Comparison of ENCODE assay signal across 9 cellular contexts in the genomic region with DNA sequence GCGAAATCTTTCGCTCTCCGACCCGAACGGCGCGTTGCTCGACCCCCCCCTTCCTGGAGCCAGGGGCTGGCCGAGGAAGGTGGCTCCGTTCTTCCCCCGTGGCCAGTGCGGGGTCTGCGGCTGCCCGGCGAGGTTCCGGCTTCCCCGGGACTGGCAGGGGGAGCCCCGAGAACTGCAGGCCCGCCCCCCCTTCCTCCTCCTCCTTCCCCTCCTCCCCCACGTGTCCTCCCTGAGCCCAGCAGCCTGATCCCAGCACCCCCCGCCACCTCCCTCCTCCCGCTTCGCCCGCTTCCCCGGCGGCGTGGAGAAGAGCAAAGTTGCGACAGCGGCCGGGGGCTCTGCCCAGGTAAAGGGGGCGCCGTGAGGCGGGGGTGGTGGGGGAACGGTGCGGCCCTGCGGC. TPM values are rescaled to one million over a fixed set of nuclear protein-coding genes. Genes with fewer than 3 reads are reported as not detected.
DNase-seq lines count a peak whose midpoint lies in the region; ATAC-seq, FAIRE-seq and TF ChIP-seq lines count a peak whose summit lies in the region.
"Had no signal": no experiment of that assay in that cellular context is flagged by ENCODE, and none has a peak within 500 bp of the region (broad histone marks: within the 10 kb centered on the region; RNA-seq: fewer than 3 reads in every experiment).

No MANE protein-coding gene starts in this region.

- peak overlapping the region; percentile 66 for H3K4me3 Mint-ChIP-seq in activated B cell treated with CpG ODN at 0.5 μM for 24 hours

- H3K9me3 ChIP-seq in small intestine (ENCODE audit: control insufficient read depth, low read depth): no peaks in the 10 kb centered on the region

- no peak overlapping the region for H3K27ac Mint-ChIP-seq in activated B cell treated with CpG ODN at 0.5 μM for 24 hours

- H3K27me3 Mint-ChIP-seq in activated B cell treated with CpG ODN at 0.5 μM for 24 hours: no peaks in the 10 kb centered on the region

- no peaks in the 10 kb centered on the region for H3K4me1 ChIP-seq in small intestine (ENCODE audit: control insufficient read depth in 2 of 2, insufficient read depth in 1 of 2, low read depth in 1 of 2, low read length in 1 of 2)

- WGBS in small intestine, 3 donors: 1 to 43% (median 10%) methylated on average over 2 to 36 of the region's 36 CpGs

- intact Hi-C loops in activated B cell treated with CpG ODN at 0.5 μM for 24 hours (cut with micrococcal nuclease) (loop anchor here (5.0 kb wide), 2 partner anchors 187 to 203 kb away; partner anchors contain the start of genes AIFM1 and SASH3), left cardiac atrium (cut with DNase I) (loop anchor here in 1 of 2 donors (5.0 kb wide), 1 partner anchor 48 kb away; no protein-coding TSS in a partner anchor)

- H3K36me3 Mint-ChIP-seq in activated B cell treated with CpG ODN at 0.5 μM for 24 hours (ENCODE audit: low read depth): no peaks in the 10 kb centered on the region

- no peaks in the 10 kb centered on the region for H3K9me3 Mint-ChIP-seq in activated B cell treated with CpG ODN at 0.5 μM for 24 hours

- no peaks in the 10 kb centered on the region for H3K36me3 ChIP-seq in small intestine (ENCODE audit: control insufficient read depth in 2 of 2, insufficient read depth in 2 of 2, low read length in 2 of 2)

- H3K27ac ChIP-seq in small intestine (ENCODE audit: low read depth in 1 of 2, low read length in 1 of 2): no peak overlapping the region
- H3K27ac ChIP-seq: PC-9 had no signal

- TF ChIP-seq CTCF in GM20000 (IDR thresholded peaks at IDR 0.05; ENCODE audit: extremely low read depth, missing control alignments) (no peak), activated B cell treated with CpG ODN at 0.5 μM for 24 hours (IDR thresholded peaks at IDR 0.05) (no peak)

- H3K27me3 ChIP-seq in small intestine (ENCODE audit: control insufficient read depth in 2 of 2, insufficient read depth in 2 of 2, low read length in 2 of 2): no peaks in the 10 kb centered on the region

- H3K4me1 Mint-ChIP-seq in activated B cell treated with CpG ODN at 0.5 μM for 24 hours: peaks cover 12% of the 10 kb centered on the region

- no peak for ATAC-seq in activated B cell treated with CpG ODN at 0.5 μM for 24 hours (ENCODE audit: low read depth)
- ATAC-seq in left cardiac atrium: peak; percentile 11 to 24
- no peak for ATAC-seq in HG03025 (IDR thresholded peaks at IDR 0.05; ENCODE audit: low FRiP score, unreplicated experiment)
- no peak for ATAC-seq in HG02763 (IDR thresholded peaks at IDR 0.05; ENCODE audit: unreplicated experiment)

- POLR2A ChIA-PET in activated B cell treated with CpG ODN at 0.5 μM for 24 hours (lab: Charles Lee): interaction anchor here (3.0 kb wide), 1 partner anchor 19 kb away, joined by 12 read pairs; no protein-coding TSS in a partner anchor

- H3K4me3 ChIP-seq in small intestine (ENCODE audit: low read depth in 1 of 2, low read length in 2 of 2): peak overlapping the region; percentile 22 to 55
- H3K4me3 ChIP-seq: PC-9 had no signal

- CTCF ChIA-PET in activated B cell treated with CpG ODN at 0.5 μM for 24 hours (lab: Charles Lee): no interaction called here

- DNase-seq in GM20000 (ENCODE audit: low spot score): peak; percentile 69
- peak; percentile 20 for DNase-seq in activated B cell treated with CpG ODN at 0.5 μM for 24 hours
- peak; percentile 37 for DNase-seq in left cardiac atrium
- DNase-seq in small intestine: no peak
- DNase-seq in LoVo (ENCODE audit: low spot score): no peak
- DNase-seq in NCI-H2029 treated with DMSO at 0.1 percent for 48 hours (lab: John Stamatoyannopoulos, UW): no peak

- FAIRE-seq in small intestine (lab: Jason Lieb, UNC): no peak

RNA-seq across cellular contexts. Expression of gene BCORL1, which starts 2.4 kb away (rescaled TPM):
- 8.0 and 8.2 TPM in 2 replicates for total RNA-seq in activated B cell treated with CpG ODN at 0.5 μM for 24 hours
- total RNA-seq in left cardiac atrium: 10 to 100 TPM in 1 of 2 donors, 1 to 10 TPM in 1; 7.5 to 11.3 TPM
- 1 to 10 TPM; 1.8 to 4.5 (median 1.9) TPM for polyA plus RNA-seq in small intestine

Comparison
In these comparisons a context has a peak if more than half of its experiments do, and no peak if none do; other contexts are left out.
1. DNase-seq: peak in GM20000 (single experiment), activated B cell treated with CpG ODN at 0.5 μM for 24 hours (single experiment) and left cardiac atrium (single experiment); none in small intestine (single experiment), LoVo (single experiment) and NCI-H2029 treated with DMSO at 0.1 percent for 48 hours (single experiment).
2. ATAC-seq: peak in left cardiac atrium (2 of 2); none in activated B cell treated with CpG ODN at 0.5 μM for 24 hours (single experiment), HG03025 (single experiment) and HG02763 (single experiment).